ENCODE assay signal across 8 cellular contexts in the genomic region with DNA sequence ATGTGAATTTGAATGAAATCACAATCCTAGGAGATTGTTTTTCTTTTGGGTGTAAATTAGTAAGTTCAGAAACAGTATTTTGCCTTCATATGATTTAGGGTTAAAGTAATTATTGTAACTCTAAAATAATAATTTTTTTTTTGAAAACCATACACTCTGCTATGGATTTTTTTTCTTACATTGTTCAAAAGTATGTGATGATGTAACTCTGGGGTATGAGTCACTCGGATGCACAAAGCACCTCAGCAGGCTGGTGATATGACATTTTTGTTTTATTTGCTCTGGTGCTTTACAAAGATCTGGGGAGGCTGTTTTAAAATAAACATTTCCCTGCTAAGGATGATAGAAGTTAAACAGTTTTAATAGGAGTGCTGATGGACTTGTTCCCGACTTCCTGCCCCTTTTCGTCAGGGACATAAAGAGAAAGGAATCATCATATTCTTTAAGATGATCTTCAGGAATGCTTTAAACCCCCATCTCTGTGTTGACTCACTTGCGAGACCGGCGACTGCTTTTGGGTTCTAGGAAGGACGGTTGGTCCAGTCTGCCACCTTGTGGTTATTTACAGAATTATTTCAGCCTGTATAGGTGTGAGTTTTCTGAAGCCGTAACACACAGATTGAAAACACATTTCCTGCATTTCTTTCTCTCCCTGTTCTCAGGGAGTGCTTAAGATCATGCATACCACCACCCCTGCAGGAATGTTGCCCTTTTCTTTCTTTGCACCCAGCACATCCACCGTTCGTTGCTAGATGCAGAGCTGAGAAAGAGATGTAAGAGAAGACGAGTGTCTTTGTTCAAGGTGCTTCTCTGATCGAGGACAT.
DNase-seq lines count a peak whose midpoint lies in the region; ATAC-seq and TF ChIP-seq lines count a peak whose summit lies in the region.

No MANE protein-coding gene starts in this region.

- peaks cover 86% of the 10 kb centered on the region for H3K4me1 Mint-ChIP-seq in brain

- H3K9me3 ChIP-seq in spleen: no peaks in the 10 kb centered on the region

- TF ChIP-seq CTCF in brain (conservative IDR thresholded peaks at IDR 0.05) (peak; percentile 92 to 93), spleen (IDR thresholded peaks at IDR 0.05 in 8 of 11, conservative IDR thresholded peaks at IDR 0.05 in 3 of 11) (peak; percentile 64 to 89 (median 78))

- DNase-seq in SIG-M5 treated with dmso at 0.1 percent for 504 hours (lab: John Stamatoyannopoulos, UW; ENCODE audit: unreplicated experiment) (peak; percentile 78), SIG-M5 (lab: John Stamatoyannopoulos, UW) (no peak), NCI-H146 treated with DMSO at 0.1 percent for 48 hours (lab: John Stamatoyannopoulos, UW; ENCODE audit: unreplicated experiment) (peak; percentile 54), T1000 (lab: John Stamatoyannopoulos, UW) (peak; percentile 59), iPS-NIHi11 (ENCODE audit: low spot score) (peak; percentile 65), spleen (peak; percentile 74)

- no peaks in the 10 kb centered on the region for H3K36me3 Mint-ChIP-seq in brain

- H3K27ac ChIP-seq in spleen: peak overlapping the region in 3 of 8 donors; percentile 18 to 60 (median 18)

- H3K4me3 Mint-ChIP-seq in brain: peak overlapping the region; percentile 61 to 78 (median 75)

- peak; percentile 68 for ATAC-seq in HG02885 (IDR thresholded peaks at IDR 0.05; ENCODE audit: poor library complexity, unreplicated experiment)

- H3K4me1 ChIP-seq in spleen: peaks cover 6 to 97% (median 58%) of the 10 kb centered on the region in 6 donors

- intact Hi-C loops in spleen (cut with DNase I; ENCODE audit: low total_unique reads): loop anchor here (2.0 to 10.0 kb wide), 2 partner anchors 321 to 451 kb away; a partner anchor contains a TSS

- no peaks in the 10 kb centered on the region for H3K36me3 ChIP-seq in spleen

- H3K9me3 Mint-ChIP-seq in brain: no peaks in the 10 kb centered on the region

- H3K27ac Mint-ChIP-seq in brain: peak overlapping the region; percentile 63 to 82 (median 65)

- TF ChIP-seq POLR2A in spleen (IDR thresholded peaks at IDR 0.05): no peak

- 9 to 11% (median 10%) methylated on average over 12 of the region's 12 CpGs for WGBS in spleen, 5 donors

- no peaks in the 10 kb centered on the region for H3K27me3 ChIP-seq in spleen (replicated peaks in 1 of 7)

- H3K27me3 Mint-ChIP-seq in brain: no peaks in the 10 kb centered on the region

- peak overlapping the region in 1 of 8 donors; percentile 12 for H3K4me3 ChIP-seq in spleen
